In the genomic region with DNA sequence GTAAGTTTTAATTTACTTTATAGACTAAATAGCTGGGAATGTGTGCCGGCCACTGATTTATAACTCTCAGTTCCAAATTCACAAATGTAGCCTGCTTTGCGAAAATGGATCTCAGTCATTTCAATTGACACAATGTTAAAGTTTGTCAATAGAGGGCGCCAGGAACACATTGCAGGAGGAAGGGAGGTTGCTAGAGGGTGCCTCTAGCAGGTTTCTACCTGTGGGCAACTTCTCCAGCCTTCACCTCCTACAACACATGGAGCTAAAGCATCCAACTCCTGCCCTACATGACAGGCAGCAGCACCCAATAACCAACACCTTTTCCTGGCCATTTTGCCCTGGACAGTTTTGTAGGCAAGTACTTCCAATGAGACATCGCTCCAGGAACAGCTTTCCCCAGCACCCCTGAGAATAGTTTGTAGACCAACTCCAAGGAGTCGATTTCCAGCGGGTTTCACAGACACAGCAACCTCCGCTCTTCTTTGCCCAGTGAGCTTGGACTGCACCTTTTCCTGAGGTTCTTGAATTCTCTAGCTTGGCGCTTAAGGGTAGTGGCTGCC, we compare ENCODE assay signal across 9 cellular contexts.
DNase-seq lines count a peak whose midpoint lies in the region; ATAC-seq, FAIRE-seq and TF ChIP-seq lines count a peak whose summit lies in the region.
"Had no signal": no experiment of that assay in that cellular context is flagged by ENCODE, and none has a peak within 500 bp of the region (broad histone marks: within the 10 kb centered on the region; RNA-seq: fewer than 3 reads in every experiment).

No MANE protein-coding gene starts in this region.

- H3K36me3 ChIP-seq in bronchial epithelial cell (ENCODE audit: control insufficient read depth, insufficient read depth, low read length): no peaks in the 10 kb centered on the region

- POLR2A ChIA-PET in activated CD4-positive, alpha-beta memory T cell treated with anti-CD3 and anti-CD28 coated beads, Interleukin-2, amount 10 ng/mL, durations not matched to agents 7 days and 5 days (lab: Charles Lee): no interaction called here

- no peaks in the 10 kb centered on the region for H3K27me3 ChIP-seq in bronchial epithelial cell (ENCODE audit: control insufficient read depth, insufficient read depth, low read length)

- no peaks in the 10 kb centered on the region for H3K4me1 Mint-ChIP-seq in nephron progenitor cell
- H3K4me1 Mint-ChIP-seq in activated CD4-positive, alpha-beta memory T cell treated with anti-CD3 and anti-CD28 coated beads, Interleukin-2, amount 10 ng/mL, durations not matched to agents 7 days and 5 days: no peaks in the 10 kb centered on the region
- H3K4me1 Mint-ChIP-seq: CD4-positive, CD25-positive, alpha-beta regulatory T cell had no signal

- no peak for FAIRE-seq in bronchial epithelial cell (lab: Jason Lieb, UNC)

- no peak overlapping the region for H3K4me3 Mint-ChIP-seq in nephron progenitor cell
- no peak overlapping the region for H3K4me3 Mint-ChIP-seq in activated CD4-positive, alpha-beta memory T cell treated with anti-CD3 and anti-CD28 coated beads, Interleukin-2, amount 10 ng/mL, durations not matched to agents 7 days and 5 days
- H3K4me3 Mint-ChIP-seq: CD4-positive, CD25-positive, alpha-beta regulatory T cell had no signal

- no peaks in the 10 kb centered on the region for H3K36me3 Mint-ChIP-seq in nephron progenitor cell (ENCODE audit: low read depth)
- no peaks in the 10 kb centered on the region for H3K36me3 Mint-ChIP-seq in activated CD4-positive, alpha-beta memory T cell treated with anti-CD3 and anti-CD28 coated beads, Interleukin-2, amount 10 ng/mL, durations not matched to agents 7 days and 5 days (ENCODE audit: low read depth)
- H3K36me3 Mint-ChIP-seq: CD4-positive, CD25-positive, alpha-beta regulatory T cell had no signal

- TF ChIP-seq CTCF in bronchial epithelial cell (IDR thresholded peaks at IDR 0.05; ENCODE audit: insufficient read depth, low read length, severe bottlenecking) (peak; percentile 73), nephron progenitor cell (IDR thresholded peaks at IDR 0.05) (peak; percentile 67)

- H3K4me3 ChIP-seq in bronchial epithelial cell (ENCODE audit: low read depth, low read length): no peak overlapping the region

- no peak overlapping the region for H3K27ac Mint-ChIP-seq in nephron progenitor cell
- H3K27ac Mint-ChIP-seq in activated CD4-positive, alpha-beta memory T cell treated with anti-CD3 and anti-CD28 coated beads, Interleukin-2, amount 10 ng/mL, durations not matched to agents 7 days and 5 days: no peak overlapping the region

- CTCF ChIA-PET in activated CD4-positive, alpha-beta memory T cell treated with anti-CD3 and anti-CD28 coated beads, Interleukin-2, amount 10 ng/mL, durations not matched to agents 7 days and 5 days (lab: Charles Lee): no interaction called here

- H3K27me3 Mint-ChIP-seq in nephron progenitor cell (ENCODE audit: low read depth, poor library complexity): no peaks in the 10 kb centered on the region
- no peaks in the 10 kb centered on the region for H3K27me3 Mint-ChIP-seq in activated CD4-positive, alpha-beta memory T cell treated with anti-CD3 and anti-CD28 coated beads, Interleukin-2, amount 10 ng/mL, durations not matched to agents 7 days and 5 days
- H3K27me3 Mint-ChIP-seq: CD4-positive, CD25-positive, alpha-beta regulatory T cell had no signal

- no peaks in the 10 kb centered on the region for H3K9me3 Mint-ChIP-seq in nephron progenitor cell
- peaks cover 2% of the 10 kb centered on the region for H3K9me3 Mint-ChIP-seq in activated CD4-positive, alpha-beta memory T cell treated with anti-CD3 and anti-CD28 coated beads, Interleukin-2, amount 10 ng/mL, durations not matched to agents 7 days and 5 days

- DNase-seq in NCI-H345 (lab: John Stamatoyannopoulos, UW) (peak; percentile 47), NCI-H345 treated with DMSO at 0.1 percent for 48 hours (lab: John Stamatoyannopoulos, UW; ENCODE audit: unreplicated experiment) (no peak), NCI-H2081 (lab: John Stamatoyannopoulos, UW) (peak; percentile 56 to 71), bronchial epithelial cell (ENCODE audit: low read depth) (peak; percentile 44), nephron progenitor cell (peak; percentile 26)
- no peak for DNase-seq in stimulated activated CD4-positive, alpha-beta T cell treated with anti-CD3 and anti-CD28 coated beads, Interleukin-15, amount 100 ng/mL, for 24 hours
- no peak for DNase-seq in activated CD4-positive, alpha-beta memory T cell treated with anti-CD3 and anti-CD28 coated beads, Interleukin-2, amount 10 ng/mL, durations not matched to agents 7 days and 5 days
- DNase-seq: CD4-positive, CD25-positive, alpha-beta regulatory T cell had no signal

- no peak for ATAC-seq in activated CD4-positive, CD25-positive, alpha-beta regulatory T cell treated with anti-CD3 and anti-CD28 coated beads, Interleukin-2, amount 50 U/mL, for 24 hours

Comparison
In these comparisons a context has a peak if more than half of its experiments do, and no peak if none do; other contexts are left out.
1. DNase-seq: peak in NCI-H345 (single experiment), NCI-H2081 (2 of 2), bronchial epithelial cell (single experiment) and nephron progenitor cell (single experiment); none in NCI-H345 treated with DMSO at 0.1 percent for 48 hours (single experiment), stimulated activated CD4-positive, alpha-beta T cell treated with anti-CD3 and anti-CD28 coated beads, Interleukin-15, amount 100 ng/mL, for 24 hours (single experiment) and activated CD4-positive, alpha-beta memory T cell treated with anti-CD3 and anti-CD28 coated beads, Interleukin-2, amount 10 ng/mL, durations not matched to agents 7 days and 5 days (single experiment).